ENCODE assay signal across 18 cellular contexts in genomic region chr10:3494879-3495230, GRCh38.
DNase-seq lines count a peak whose midpoint lies in the region; ATAC-seq and TF ChIP-seq lines count a peak whose summit lies in the region.
"Had no signal": no experiment of that assay in that cellular context is flagged by ENCODE, and none has a peak within 500 bp of the region (broad histone marks: within the 10 kb centered on the region; RNA-seq: fewer than 3 reads in every experiment).

No MANE protein-coding gene starts in this region.

- ATAC-seq in thoracic aorta (ENCODE audit: insufficient number of reproducible peaks, low FRiP score, low read depth) (peak; percentile 26), left lung (no peak), GM21447 (IDR thresholded peaks at IDR 0.05; ENCODE audit: unreplicated experiment) (no peak)
- no peak for ATAC-seq in natural killer cell treated with Interleukin-12 subunit alpha and Interleukin-12 subunit beta and Interleukin-15 and Interleukin-18, amount 100 ng/mL, for 72 hours
- ATAC-seq: naive thymus-derived CD8-positive, alpha-beta T cell; stimulated activated naive B cell treated with anti-CD40 and anti-IgM and Interleukin-4, amounts not matched to agents 10 μg/mL and 1 μg/mL and 100 μg/mL, for 72 hours; T-cell had no signal

- no peaks in the 10 kb centered on the region for H3K4me1 Mint-ChIP-seq in natural killer cell treated with Interleukin-12 subunit alpha and Interleukin-12 subunit beta and Interleukin-15 and Interleukin-18, amount 100 ng/mL, for 72 hours (ENCODE audit: low read depth in 2 of 2)
- H3K4me1 Mint-ChIP-seq: activated naive CD4-positive, alpha-beta T cell treated with anti-CD3 and anti-CD28 coated beads, Interleukin-2, amount 10 ng/mL, durations not matched to agents 7 days and 5 days; IgD-negative memory B cell; naive thymus-derived CD8-positive, alpha-beta T cell; T-cell had no signal

- intact Hi-C loops in PC-9 (cut with micrococcal nuclease; ENCODE audit: unreplicated experiment) (loop anchor here (1.0 to 5.0 kb wide), 3 partner anchors 28 to 287 kb away; no protein-coding TSS in a partner anchor), left lung (cut with DNase I) (no loop called here)

- POLR2A ChIA-PET in PC-9 (lab: Charles Lee; ENCODE audit: unreplicated experiment) = interaction anchor here (0.6 kb wide), 1 partner anchor 79 kb away, joined by 4 read pairs; no protein-coding TSS in a partner anchor

- H3K4me3 Mint-ChIP-seq in natural killer cell treated with Interleukin-12 subunit alpha and Interleukin-12 subunit beta and Interleukin-15 and Interleukin-18, amount 100 ng/mL, for 72 hours = no peak overlapping the region
- H3K4me3 Mint-ChIP-seq: activated naive CD4-positive, alpha-beta T cell treated with anti-CD3 and anti-CD28 coated beads, Interleukin-2, amount 10 ng/mL, durations not matched to agents 7 days and 5 days; naive thymus-derived CD8-positive, alpha-beta T cell; stimulated activated naive B cell treated with anti-CD40 and anti-IgM and Interleukin-4, amounts not matched to agents 10 μg/mL and 1 μg/mL and 100 μg/mL, for 72 hours; T-cell had no signal

- H3K9me3 Mint-ChIP-seq in natural killer cell treated with Interleukin-12 subunit alpha and Interleukin-12 subunit beta and Interleukin-15 and Interleukin-18, amount 100 ng/mL, for 72 hours = no peaks in the 10 kb centered on the region
- H3K9me3 Mint-ChIP-seq: stimulated activated naive B cell treated with anti-CD40 and anti-IgM and Interleukin-4, amounts not matched to agents 10 μg/mL and 1 μg/mL and 100 μg/mL, for 72 hours had no signal

- H3K27ac ChIP-seq in PC-9 = peak overlapping the region; percentile 81
- peak overlapping the region; percentile 15 for H3K27ac ChIP-seq in muscle layer of colon (ENCODE audit: low read depth, low read length)
- H3K27ac ChIP-seq in thoracic aorta = peak overlapping the region; percentile 66 to 78
- peak overlapping the region in 1 of 2 donors; percentile 46 for H3K27ac ChIP-seq in left lung

- peak overlapping the region; percentile 63 for H3K4me2 ChIP-seq in PC-9

- H3K79me2 ChIP-seq in PC-9 (ENCODE audit: low read depth) = no peaks in the 10 kb centered on the region

- no peaks in the 10 kb centered on the region for H4K20me1 ChIP-seq in PC-9 (ENCODE audit: insufficient read depth)

- H3K9me3 ChIP-seq in PC-9 (ENCODE audit: insufficient read depth, low read depth) (no peaks in the 10 kb centered on the region), muscle layer of colon (ENCODE audit: low read length) (no peaks in the 10 kb centered on the region), thoracic aorta (no peaks in the 10 kb centered on the region), left lung (no peaks in the 10 kb centered on the region)

- no peaks in the 10 kb centered on the region for H3K36me3 Mint-ChIP-seq in natural killer cell treated with Interleukin-12 subunit alpha and Interleukin-12 subunit beta and Interleukin-15 and Interleukin-18, amount 100 ng/mL, for 72 hours
- H3K36me3 Mint-ChIP-seq: activated naive CD4-positive, alpha-beta T cell treated with anti-CD3 and anti-CD28 coated beads, Interleukin-2, amount 10 ng/mL, durations not matched to agents 7 days and 5 days; T-cell had no signal

- H3K4me3 ChIP-seq in PC-9 (peak overlapping the region; percentile 32), fibroblast of the aortic adventitia (ENCODE audit: low read depth, low read length) (peak overlapping the region; percentile 31), muscle layer of colon (ENCODE audit: low read depth in 1 of 2, low read length in 2 of 2) (peak overlapping the region in 1 of 2 donors; percentile 22), thoracic aorta (peak overlapping the region; percentile 49), left lung (no peak overlapping the region)

- H3F3A ChIP-seq in PC-9 (ENCODE audit: insufficient read depth, low read depth) = peaks cover 4% of the 10 kb centered on the region; the same call in 1 of the 2 replicates

- no peak for DNase-seq in PC-9
- no peak for DNase-seq in fibroblast of the aortic adventitia (ENCODE audit: low read depth)
- DNase-seq in thoracic aorta (ENCODE audit: low spot score) = no peak
- DNase-seq in natural killer cell treated with Interleukin-12 subunit alpha and Interleukin-12 subunit beta and Interleukin-15 and Interleukin-18, amount 100 ng/mL, for 72 hours (ENCODE audit: low spot score) = no peak
- no peak for DNase-seq in left lung
- no peak for DNase-seq in activated CD4-positive, alpha-beta T cell treated with anti-CD3 and anti-CD28 coated beads, Interleukin-2, amount 50 U/mL, for 4 hours
- DNase-seq: activated CD4-positive, alpha-beta T cell treated with anti-CD3 and anti-CD28 coated beads, Interleukin-2, amount 50 U/mL, for 48 hours; activated naive CD4-positive, alpha-beta T cell treated with anti-CD3 and anti-CD28 coated beads, Interleukin-2, amount 10 ng/mL, durations not matched to agents 7 days and 5 days; cortex of kidney; naive thymus-derived CD8-positive, alpha-beta T cell; NCI-H187; NCI-H2227 treated with DMSO at 0.1 percent for 48 hours; NK-92 treated with Interleukin-12 subunit alpha and Interleukin-12 subunit beta, amount 100 ng/mL, for 24 hours; stimulated activated naive B cell treated with anti-CD40 and anti-IgM and Interleukin-4, amounts not matched to agents 10 μg/mL and 1 μg/mL and 100 μg/mL, for 72 hours; T-cell had no signal

- H3K36me3 ChIP-seq in PC-9 (ENCODE audit: low read depth) (no peaks in the 10 kb centered on the region), muscle layer of colon (ENCODE audit: insufficient read depth, low read length) (no peaks in the 10 kb centered on the region), thoracic aorta (no peaks in the 10 kb centered on the region), left lung (no peaks in the 10 kb centered on the region)

- H3K27ac Mint-ChIP-seq in natural killer cell treated with Interleukin-12 subunit alpha and Interleukin-12 subunit beta and Interleukin-15 and Interleukin-18, amount 100 ng/mL, for 72 hours = no peak overlapping the region
- H3K27ac Mint-ChIP-seq: activated naive CD4-positive, alpha-beta T cell treated with anti-CD3 and anti-CD28 coated beads, Interleukin-2, amount 10 ng/mL, durations not matched to agents 7 days and 5 days; IgD-negative memory B cell; naive thymus-derived CD8-positive, alpha-beta T cell; stimulated activated naive B cell treated with anti-CD40 and anti-IgM and Interleukin-4, amounts not matched to agents 10 μg/mL and 1 μg/mL and 100 μg/mL, for 72 hours; T-cell had no signal

- H3K4me1 ChIP-seq in PC-9 (replicated peaks; ENCODE audit: insufficient read depth) (peaks cover 18% of the 10 kb centered on the region), muscle layer of colon (ENCODE audit: insufficient read depth, low read length) (peaks cover 5% of the 10 kb centered on the region), thoracic aorta (ENCODE audit: control insufficient read depth in 1 of 2, low read depth in 2 of 2) (peaks cover 6 to 26% of the 10 kb centered on the region in 2 donors), left lung (no peaks in the 10 kb centered on the region)

- peak overlapping the region; percentile 24; the same call in 1 of the 2 replicates for H2AFZ ChIP-seq in PC-9

- no peaks in the 10 kb centered on the region for H3K9me2 ChIP-seq in PC-9 (ENCODE audit: insufficient read depth)

- no peak overlapping the region for H3K9ac ChIP-seq in muscle layer of colon (ENCODE audit: low read length)

- BruUV-seq in PC-9 (replicated peaks; lab: Mats Ljungman, UMichigan) = TSS peak; percentile 42

- TF ChIP-seq CTCF in PC-9 (conservative IDR thresholded peaks at IDR 0.05) (no peak), fibroblast of the aortic adventitia (IDR thresholded peaks at IDR 0.05; ENCODE audit: insufficient read depth, low read length) (no peak), thoracic aorta (IDR thresholded peaks at IDR 0.05) (no peak), left lung (IDR thresholded peaks at IDR 0.05) (no peak)

- H3K27me3 Mint-ChIP-seq in natural killer cell treated with Interleukin-12 subunit alpha and Interleukin-12 subunit beta and Interleukin-15 and Interleukin-18, amount 100 ng/mL, for 72 hours = peaks cover 30 to 52% of the 10 kb centered on the region in 2 donors

- H3K27me3 ChIP-seq in PC-9 (ENCODE audit: insufficient read depth, low read depth) (no peaks in the 10 kb centered on the region), muscle layer of colon (ENCODE audit: control insufficient read depth in 1 of 2, insufficient read depth in 2 of 2, low read length in 2 of 2) (no peaks in the 10 kb centered on the region), thoracic aorta (replicated peaks; ENCODE audit: insufficient read depth) (no peaks in the 10 kb centered on the region), left lung (no peaks in the 10 kb centered on the region)

- CTCF ChIA-PET in PC-9 (lab: Charles Lee) = interaction anchor here (0.6 kb wide), 2 partner anchors 39 to 148 kb away, joined by 4 to 5 read pairs; no protein-coding TSS in a partner anchor

Comparison
In these comparisons a context has a peak if more than half of its experiments do, and no peak if none do; other contexts are left out.
1. H3K4me3 ChIP-seq: peak in PC-9 (single experiment), fibroblast of the aortic adventitia (single experiment) and thoracic aorta (single experiment); none in left lung (0 of 2).